In the genomic region with DNA sequence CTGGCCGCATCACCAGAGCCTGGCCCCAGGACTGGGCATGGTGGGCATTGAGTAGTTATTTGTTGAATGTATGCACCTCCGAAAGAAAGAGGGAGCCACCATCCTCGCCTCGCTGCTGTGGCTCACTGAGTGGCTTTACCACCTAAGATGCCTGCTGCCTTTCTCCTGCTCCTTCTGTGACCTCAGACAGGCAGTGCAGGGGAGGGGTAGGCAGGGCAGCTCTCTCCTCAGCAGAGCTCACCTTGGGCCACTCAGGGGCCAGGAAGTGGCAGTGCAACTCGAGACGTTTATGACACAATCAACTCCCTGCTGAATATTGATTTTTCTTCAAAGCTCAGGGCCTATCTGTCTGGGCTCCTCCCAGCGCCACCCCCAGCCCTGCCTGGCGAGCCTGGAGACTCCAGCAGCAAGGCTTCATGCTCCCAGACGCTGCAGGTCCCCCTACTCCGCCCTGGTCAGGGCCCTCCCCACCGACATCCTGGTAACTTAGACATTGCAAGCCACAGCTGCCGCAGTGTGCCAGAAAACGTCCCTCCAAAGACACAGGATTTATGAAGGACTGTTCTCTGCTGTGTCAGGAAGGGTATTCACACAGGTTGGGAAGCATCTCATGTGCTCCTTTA, we compare ENCODE assay signal across 12 cellular contexts.
DNase-seq lines count a peak whose midpoint lies in the region; ATAC-seq and TF ChIP-seq lines count a peak whose summit lies in the region.
"Had no signal": no experiment of that assay in that cellular context is flagged by ENCODE, and none has a peak within 500 bp of the region (broad histone marks: within the 10 kb centered on the region; RNA-seq: fewer than 3 reads in every experiment).

No MANE protein-coding gene starts in this region.

- no peaks in the 10 kb centered on the region for H4K20me1 ChIP-seq in hepatocyte (ENCODE audit: insufficient read depth, poor library complexity, severe bottlenecking)

- no peak for TF ChIP-seq EP300 in stomach (IDR thresholded peaks at IDR 0.05)

- H3K27ac Mint-ChIP-seq in activated CD4-positive, alpha-beta T cell treated with anti-CD3 and anti-CD28 coated beads for 36 hours = no peak overlapping the region

- H3K4me3 ChIP-seq in hepatocyte (no peak overlapping the region), stomach (no peak overlapping the region)
- H3K4me3 ChIP-seq: GM12878 had no signal

- CTCF ChIA-PET in activated CD4-positive, alpha-beta T cell treated with anti-CD3 and anti-CD28 coated beads for 36 hours (lab: Charles Lee) = no interaction called here

- ATAC-seq in activated CD4-positive, alpha-beta T cell treated with anti-CD3 and anti-CD28 coated beads for 36 hours = no peak
- ATAC-seq: GM12878 had no signal

- H3K9me3 ChIP-seq in hepatocyte (ENCODE audit: low read depth) = no peaks in the 10 kb centered on the region
- H3K9me3 ChIP-seq in stomach = peaks cover 0 to 5% (median 2%) of the 10 kb centered on the region in 4 donors

- no peaks in the 10 kb centered on the region for H3K27me3 ChIP-seq in hepatocyte
- H3K27me3 ChIP-seq in stomach = peaks cover 0 to 44% (median 6%) of the 10 kb centered on the region in 3 donors

- POLR2A ChIA-PET in activated CD4-positive, alpha-beta T cell treated with anti-CD3 and anti-CD28 coated beads for 36 hours (lab: Charles Lee) = no interaction called here

- DNase-seq in NCI-H82 (lab: John Stamatoyannopoulos, UW) (peak; percentile 48), NCI-H82 treated with DMSO at 0.1 percent for 48 hours (lab: John Stamatoyannopoulos, UW; ENCODE audit: unreplicated experiment) (no peak), NCI-H510A (lab: John Stamatoyannopoulos, UW) (peak; percentile 89), hepatocyte (ENCODE audit: low spot score) (peak; percentile 83), stomach (peak; percentile 9), GM19240 (ENCODE audit: insufficient read length, low spot score) (no peak)
- no peak for DNase-seq in stimulated activated CD4-positive, alpha-beta T cell treated with anti-CD3 and anti-CD28 coated beads, Interleukin-2, amount 100 ng/mL, for 48 hours
- no peak for DNase-seq in activated CD4-positive, alpha-beta T cell treated with anti-CD3 and anti-CD28 coated beads for 36 hours
- DNase-seq: ACHN, cortex of kidney, NCI-H524 treated with DMSO at 0.1 percent for 48 hours had no signal

- H3K36me3 Mint-ChIP-seq in activated CD4-positive, alpha-beta T cell treated with anti-CD3 and anti-CD28 coated beads for 36 hours (ENCODE audit: low read depth) = no peaks in the 10 kb centered on the region

- no peak overlapping the region for H3K4me3 Mint-ChIP-seq in activated CD4-positive, alpha-beta T cell treated with anti-CD3 and anti-CD28 coated beads for 36 hours

- no peaks in the 10 kb centered on the region for H3K79me2 ChIP-seq in hepatocyte

- H3K4me1 Mint-ChIP-seq in activated CD4-positive, alpha-beta T cell treated with anti-CD3 and anti-CD28 coated beads for 36 hours = no peaks in the 10 kb centered on the region

- H3K27me3 Mint-ChIP-seq in activated CD4-positive, alpha-beta T cell treated with anti-CD3 and anti-CD28 coated beads for 36 hours = peaks cover 13% of the 10 kb centered on the region

- peak overlapping the region; percentile 64 for H3K4me2 ChIP-seq in hepatocyte

- WGBS in hepatocyte (ENCODE audit: low lambda C conversion rate, missing lambda C conversion rate) = 35% methylated on average over 13 of the region's 13 CpGs
- 39 to 51% (median 40%) methylated on average over 10 to 13 of the region's 13 CpGs for WGBS in stomach, 5 donors

- H3K36me3 ChIP-seq in hepatocyte (replicated peaks; ENCODE audit: insufficient read depth, low read depth) (no peaks in the 10 kb centered on the region), stomach (no peaks in the 10 kb centered on the region)

- peak overlapping the region; percentile 84 for H3K27ac ChIP-seq in hepatocyte
- peak overlapping the region in 1 of 5 donors; percentile 22 for H3K27ac ChIP-seq in stomach

- intact Hi-C loops in stomach (cut with DNase I; ENCODE audit: low total_unique reads) = no loop called here
- intact Hi-C loops in activated CD4-positive, alpha-beta T cell treated with anti-CD3 and anti-CD28 coated beads for 36 hours (cut with DNase I, micrococcal nuclease) = no loop called here

- TF ChIP-seq POLR2A in stomach (IDR thresholded peaks at IDR 0.05) = no peak

- H3K4me1 ChIP-seq in hepatocyte (ENCODE audit: insufficient read depth) (peaks cover 46% of the 10 kb centered on the region), stomach (peaks cover 0 to 28% (median 20%) of the 10 kb centered on the region in 4 donors)

- no peaks in the 10 kb centered on the region for H3K9me3 Mint-ChIP-seq in activated CD4-positive, alpha-beta T cell treated with anti-CD3 and anti-CD28 coated beads for 36 hours (ENCODE audit: low read depth)

- no peak overlapping the region for H2AFZ ChIP-seq in hepatocyte

- H3K9me2 ChIP-seq in hepatocyte (replicated peaks; ENCODE audit: insufficient read depth) = no peaks in the 10 kb centered on the region

- TF ChIP-seq CTCF in hepatocyte (IDR thresholded peaks at IDR 0.05; ENCODE audit: poor library complexity) (no peak), stomach (IDR thresholded peaks at IDR 0.05) (no peak)

Comparison
In these comparisons a context has a peak if more than half of its experiments do, and no peak if none do; other contexts are left out.
1. DNase-seq: peak in NCI-H82 (single experiment), NCI-H510A (single experiment), hepatocyte (single experiment) and stomach (single experiment); none in NCI-H82 treated with DMSO at 0.1 percent for 48 hours (single experiment), stimulated activated CD4-positive, alpha-beta T cell treated with anti-CD3 and anti-CD28 coated beads, Interleukin-2, amount 100 ng/mL, for 48 hours (0 of 2), GM19240 (single experiment) and activated CD4-positive, alpha-beta T cell treated with anti-CD3 and anti-CD28 coated beads for 36 hours (single experiment).